1 cellular context compared by ENCODE assay signal in the genomic region with DNA sequence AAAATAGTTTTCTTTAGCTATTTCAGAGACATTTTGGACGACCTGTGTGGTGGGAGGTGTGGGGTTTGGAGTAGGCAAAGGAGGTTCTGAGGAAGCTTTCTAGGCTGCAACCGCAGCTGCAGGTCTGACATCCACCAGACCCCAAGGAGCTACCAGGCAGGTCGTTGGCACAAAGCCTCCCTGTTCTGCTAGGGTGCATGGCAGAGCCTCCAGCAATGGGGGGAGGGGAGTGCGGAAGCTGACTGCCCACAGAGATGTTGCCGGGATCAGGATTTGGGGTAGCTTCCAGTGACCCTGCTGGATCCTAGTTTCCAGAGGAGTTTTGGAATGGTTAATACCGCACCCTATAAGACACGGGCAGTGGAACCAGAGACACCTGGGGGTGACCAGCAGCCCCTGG.
TF ChIP-seq lines count a peak whose summit lies in the region.

No MANE protein-coding gene starts in this region.

TF ChIP-seq in IMR-90, 13 proteins besides CTCF, POLR2A, EP300 and RAD21 (continued from another document):
- no peak for TF ChIP-seq RCOR1 (IDR thresholded peaks at IDR 0.05; ENCODE audit: insufficient replicate concordance, low read length)
- TF ChIP-seq SMC3 (IDR thresholded peaks at IDR 0.05; ENCODE audit: low read depth, low read length): no peak
- TF ChIP-seq, protein P1, sequence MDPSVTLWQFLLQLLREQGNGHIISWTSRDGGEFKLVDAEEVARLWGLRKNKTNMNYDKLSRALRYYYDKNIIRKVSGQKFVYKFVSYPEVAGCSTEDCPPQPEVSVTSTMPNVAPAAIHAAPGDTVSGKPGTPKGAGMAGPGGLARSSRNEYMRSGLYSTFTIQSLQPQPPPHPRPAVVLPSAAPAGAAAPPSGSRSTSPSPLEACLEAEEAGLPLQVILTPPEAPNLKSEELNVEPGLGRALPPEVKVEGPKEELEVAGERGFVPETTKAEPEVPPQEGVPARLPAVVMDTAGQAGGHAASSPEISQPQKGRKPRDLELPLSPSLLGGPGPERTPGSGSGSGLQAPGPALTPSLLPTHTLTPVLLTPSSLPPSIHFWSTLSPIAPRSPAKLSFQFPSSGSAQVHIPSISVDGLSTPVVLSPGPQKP (IDR thresholded peaks at IDR 0.05; ENCODE audit: borderline replicate concordance, low read depth, low read length): no peak
- TF ChIP-seq BHLHE40 (IDR thresholded peaks at IDR 0.05; ENCODE audit: low read depth, low read length): no peak
- no peak for TF ChIP-seq MAFK (IDR thresholded peaks at IDR 0.05; ENCODE audit: low read depth, low read length)
- no peak for TF ChIP-seq MXI1 (IDR thresholded peaks at IDR 0.05; ENCODE audit: borderline replicate concordance, low read depth, low read length)
- no peak for TF ChIP-seq USF2 (IDR thresholded peaks at IDR 0.05; ENCODE audit: low read depth, low read length)
- TF ChIP-seq CHD1 (IDR thresholded peaks at IDR 0.05; ENCODE audit: low read depth, low read length): no peak
- no peak for TF ChIP-seq MAZ (IDR thresholded peaks at IDR 0.05; ENCODE audit: borderline replicate concordance, low read depth, low read length)
- TF ChIP-seq NFE2L2 (IDR thresholded peaks at IDR 0.05; ENCODE audit: low read depth, low read length): no peak
- TF ChIP-seq FOS (IDR thresholded peaks at IDR 0.05; ENCODE audit: low read depth, low read length): no peak
